26 cellular contexts compared by ENCODE assay signal in the genomic region with DNA sequence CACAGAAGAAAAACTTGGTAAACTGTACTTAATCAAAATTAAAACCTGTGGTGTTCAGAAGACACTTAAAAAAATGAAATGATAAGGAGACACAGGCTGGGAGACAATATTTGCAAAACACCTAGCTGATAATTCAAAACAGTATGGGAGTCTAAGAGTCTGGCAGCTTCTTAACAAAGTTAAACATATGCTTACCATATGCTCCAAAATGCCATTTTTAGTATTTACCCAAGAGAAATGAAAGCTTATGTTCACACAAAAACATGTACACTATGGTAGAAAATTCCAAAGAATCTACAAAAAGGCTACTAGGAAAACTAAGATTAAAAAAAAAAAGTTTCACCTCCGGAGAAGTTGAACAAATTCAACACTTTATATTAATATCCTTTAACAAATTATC. TPM values are rescaled to one million over a fixed set of nuclear protein-coding genes. Genes with fewer than 3 reads are reported as not detected.
DNase-seq lines count a peak whose midpoint lies in the region; ATAC-seq, FAIRE-seq and TF ChIP-seq lines count a peak whose summit lies in the region.
"Had no signal": no experiment of that assay in that cellular context is flagged by ENCODE, and none has a peak within 500 bp of the region (broad histone marks: within the 10 kb centered on the region; RNA-seq: fewer than 3 reads in every experiment).

No MANE protein-coding gene starts in this region.

- 78% methylated on average over 1 of the region's 1 CpG for WGBS in A549 (ENCODE audit: missing lambda C conversion rate)

- no peak for TF ChIP-seq CTCF in A549 (IDR thresholded peaks at IDR 0.05)
- no peak for TF ChIP-seq CTCF in Calu3 (IDR thresholded peaks at IDR 0.05; ENCODE audit: unreplicated experiment)
- no peak for TF ChIP-seq CTCF in glutamatergic neuron (IDR thresholded peaks at IDR 0.05; ENCODE audit: partially characterized antibody, unreplicated experiment)

- H3K4me1 ChIP-seq in A549, result peaks cover 88% of the 10 kb centered on the region
- peaks cover 6% of the 10 kb centered on the region for H3K4me1 ChIP-seq in adipocyte (ENCODE audit: control insufficient read depth, insufficient read depth, low read length)
- H3K4me1 ChIP-seq: prostate gland, uterus had no signal

- peaks cover 83% of the 10 kb centered on the region for H3K36me3 ChIP-seq in adipocyte (ENCODE audit: control insufficient read depth, insufficient read depth, low read length, severe bottlenecking)
- H3K36me3 ChIP-seq: prostate gland, uterus had no signal

- H3K27ac Mint-ChIP-seq in Calu3 (ENCODE audit: unreplicated experiment), result peak overlapping the region; percentile 54
- H3K27ac Mint-ChIP-seq in glutamatergic neuron (ENCODE audit: unreplicated experiment), result peak overlapping the region; percentile 93
- H3K27ac Mint-ChIP-seq: activated naive CD4-positive, alpha-beta T cell treated with anti-CD3 and anti-CD28 coated beads, Interleukin-2, amount 10 ng/mL, durations not matched to agents 7 days and 5 days; activated T-helper 1 cell treated with anti-CD3 and anti-CD28 coated beads, Interleukin-12 subunit alpha, Interleukin-12 subunit beta, Interleukin-2, Interleukin-4 antibody, amounts not matched to agents 30 ng/mL and 10 ng/mL and 1 ng/mL, durations not matched to agents 14 hours and 24 hours and 36 hours; naive B cell had no signal

- H3K27ac ChIP-seq in A549, result peak overlapping the region in 1 of 2 experiments; percentile 42; a peak in 2 of 6 replicates
- H3K27ac ChIP-seq: foreskin keratinocyte, heart left ventricle, prostate gland, right lobe of liver, stomach, uterus had no signal

- H3K27me3 Mint-ChIP-seq in Calu3 (ENCODE audit: unreplicated experiment), result no peaks in the 10 kb centered on the region
- peaks cover 4% of the 10 kb centered on the region for H3K27me3 Mint-ChIP-seq in glutamatergic neuron (ENCODE audit: unreplicated experiment)
- H3K27me3 Mint-ChIP-seq: activated naive CD4-positive, alpha-beta T cell treated with anti-CD3 and anti-CD28 coated beads, Interleukin-2, amount 10 ng/mL, durations not matched to agents 7 days and 5 days; naive B cell had no signal

- H3K4me3 Mint-ChIP-seq in Calu3 (ENCODE audit: low read depth, unreplicated experiment), result no peak overlapping the region
- H3K4me3 Mint-ChIP-seq in glutamatergic neuron (ENCODE audit: unreplicated experiment), result peak overlapping the region; percentile 59
- H3K4me3 Mint-ChIP-seq: activated naive CD4-positive, alpha-beta T cell treated with anti-CD3 and anti-CD28 coated beads, Interleukin-2, amount 10 ng/mL, durations not matched to agents 7 days and 5 days; activated T-helper 1 cell treated with anti-CD3 and anti-CD28 coated beads, Interleukin-12 subunit alpha, Interleukin-12 subunit beta, Interleukin-2, Interleukin-4 antibody, amounts not matched to agents 30 ng/mL and 10 ng/mL and 1 ng/mL, durations not matched to agents 14 hours and 24 hours and 36 hours; naive B cell had no signal

- H3K4me3 ChIP-seq in A549, result no peak overlapping the region
- H3K4me3 ChIP-seq in adipocyte (ENCODE audit: low read length), result no peak overlapping the region
- H3K4me3 ChIP-seq: heart left ventricle, prostate gland, right lobe of liver, stomach, uterus had no signal

- intact Hi-C loops in Calu3 (cut with micrococcal nuclease; ENCODE audit: unreplicated experiment), result loop anchor here (5.0 kb wide), 1 partner anchor 33 kb away; no protein-coding TSS in a partner anchor

- H3K9me3 ChIP-seq in A549 (no peaks in the 10 kb centered on the region), adipocyte (ENCODE audit: control insufficient read depth, low read length) (no peaks in the 10 kb centered on the region)
- H3K9me3 ChIP-seq: heart left ventricle, prostate gland, right lobe of liver, stomach, uterus had no signal

- no peak for FAIRE-seq in A549 (lab: Jason Lieb, UNC)
- FAIRE-seq: H1 had no signal

- H3K4me2 ChIP-seq in A549, result no peak overlapping the region

- POLR2A ChIA-PET in A549 (lab: Yijun Ruan, JAX), result no interaction called here

- TF ChIP-seq POLR2A in A549 (IDR thresholded peaks at IDR 0.05; ENCODE audit: low read length), result no peak

- DNase-seq in A549 (ENCODE audit: low read depth in 1 of 2, low spot score in 1 of 2) (no peak), Calu3 (no peak), adipocyte (ENCODE audit: low read depth) (peak; percentile 12), glutamatergic neuron (no peak)
- DNase-seq: activated CD4-positive, CD25-positive, alpha-beta regulatory T cell; activated naive CD4-positive, alpha-beta T cell treated with anti-CD3 and anti-CD28 coated beads, Interleukin-2, amount 10 ng/mL, durations not matched to agents 7 days and 5 days; amygdala; C1 segment of cervical spinal cord; foreskin keratinocyte; heart left ventricle; midbrain; naive B cell; NCI-H1048; NCI-H1694; NCI-H2171; right lobe of liver; stimulated activated CD8-positive, alpha-beta memory T cell treated with anti-CD3 and anti-CD28 coated beads, Interleukin-4, amount 100 ng/mL, for 48 hours; stomach; T-helper 1 cell; uterus had no signal

- no TSS peak for BruUV-seq in Calu3 (replicated peaks; lab: Mats Ljungman, UMichigan)

- H3K27me3 ChIP-seq in adipocyte (replicated peaks; ENCODE audit: control insufficient read depth, insufficient read depth, low read length), result no peaks in the 10 kb centered on the region
- H3K27me3 ChIP-seq: foreskin keratinocyte, heart left ventricle, right lobe of liver, stomach, uterus had no signal

- H3K4me1 Mint-ChIP-seq in Calu3 (ENCODE audit: low read depth, unreplicated experiment) (peaks cover 33% of the 10 kb centered on the region), glutamatergic neuron (ENCODE audit: low read depth, unreplicated experiment) (peaks cover 15% of the 10 kb centered on the region)
- H3K4me1 Mint-ChIP-seq: activated naive CD4-positive, alpha-beta T cell treated with anti-CD3 and anti-CD28 coated beads, Interleukin-2, amount 10 ng/mL, durations not matched to agents 7 days and 5 days had no signal

- ATAC-seq in A549 (no peak), GM19351 (IDR thresholded peaks at IDR 0.05; ENCODE audit: unreplicated experiment) (no peak), GM18873 (IDR thresholded peaks at IDR 0.05; ENCODE audit: low FRiP score, unreplicated experiment) (no peak), GM21528 (IDR thresholded peaks at IDR 0.05; ENCODE audit: low FRiP score, unreplicated experiment) (no peak)
- ATAC-seq: foreskin keratinocyte, heart left ventricle, right lobe of liver had no signal

- CTCF ChIA-PET in A549 (lab: Yijun Ruan, JAX) (interaction anchor here (1.2 kb wide), 1 partner anchor 99 kb away, joined by 3 read pairs; no protein-coding TSS in a partner anchor), Calu3 (lab: Charles Lee) (no interaction called here)

- no peak for TF ChIP-seq EP300 in A549 (IDR thresholded peaks at IDR 0.05)

- no peaks in the 10 kb centered on the region for H3K9me3 Mint-ChIP-seq in Calu3 (ENCODE audit: low read depth, unreplicated experiment)
- peaks cover 5% of the 10 kb centered on the region for H3K9me3 Mint-ChIP-seq in glutamatergic neuron (ENCODE audit: unreplicated experiment)
- H3K9me3 Mint-ChIP-seq: activated naive CD4-positive, alpha-beta T cell treated with anti-CD3 and anti-CD28 coated beads, Interleukin-2, amount 10 ng/mL, durations not matched to agents 7 days and 5 days; activated T-helper 1 cell treated with anti-CD3 and anti-CD28 coated beads, Interleukin-12 subunit alpha, Interleukin-12 subunit beta, Interleukin-2, Interleukin-4 antibody, amounts not matched to agents 30 ng/mL and 10 ng/mL and 1 ng/mL, durations not matched to agents 14 hours and 24 hours and 36 hours; naive B cell had no signal

- TF ChIP-seq RAD21 in A549 (conservative IDR thresholded peaks at IDR 0.05 in 1 of 2, IDR thresholded peaks at IDR 0.05 in 1 of 2), result no peak

- no peak overlapping the region for H3K9ac ChIP-seq in adipocyte (ENCODE audit: low read length)

- peaks cover 84% of the 10 kb centered on the region for H3K36me3 Mint-ChIP-seq in Calu3 (ENCODE audit: insufficient read depth, unreplicated experiment)
- peaks cover 19% of the 10 kb centered on the region for H3K36me3 Mint-ChIP-seq in glutamatergic neuron (ENCODE audit: unreplicated experiment)

TF ChIP-seq in A549, 52 proteins besides CTCF, POLR2A, EP300 and RAD21:
- peak; percentile 16; the same call in 1 of the 2 replicates for TF ChIP-seq HOXA7 (CRISPR knock-in tag; IDR thresholded peaks at IDR 0.05)
- TF ChIP-seq KDM1A (IDR thresholded peaks at IDR 0.05; ENCODE audit: low read depth), result no peak

RNA-seq across cellular contexts. Expression of gene ITGB1, which starts 48.6 kb away (rescaled TPM):
- polyA plus RNA-seq in A549 (2011; rRNA removed) (1,667 and 2,408 TPM in 2 replicates), A549 (2017; fragmentation: RNase III; extraction: RNeasy Plus Mini Kit Qiagen cat#74134 plus additional on column Dnase treatment) (1,270 to 1,281 TPM (median 1,270 TPM) in 3 replicates)
- 320 and 370 TPM in 2 replicates for polyA plus RNA-seq in A549 (2012; cell fraction: cytosol; rRNA removed)
- polyA plus RNA-seq in A549 (2012; cell fraction: nucleus; rRNA removed), result 214 and 381 TPM in 2 replicates
- 799 and 821 TPM in 2 replicates for polyA minus RNA-seq in A549 (2011; rRNA and poly(A)+ RNA removed)
- total RNA-seq in Calu3 (2022) (1,388 and 1,455 TPM in 2 replicates), glutamatergic neuron (ENCODE audit: unreplicated experiment) (263 TPM)
